In the genomic region with DNA sequence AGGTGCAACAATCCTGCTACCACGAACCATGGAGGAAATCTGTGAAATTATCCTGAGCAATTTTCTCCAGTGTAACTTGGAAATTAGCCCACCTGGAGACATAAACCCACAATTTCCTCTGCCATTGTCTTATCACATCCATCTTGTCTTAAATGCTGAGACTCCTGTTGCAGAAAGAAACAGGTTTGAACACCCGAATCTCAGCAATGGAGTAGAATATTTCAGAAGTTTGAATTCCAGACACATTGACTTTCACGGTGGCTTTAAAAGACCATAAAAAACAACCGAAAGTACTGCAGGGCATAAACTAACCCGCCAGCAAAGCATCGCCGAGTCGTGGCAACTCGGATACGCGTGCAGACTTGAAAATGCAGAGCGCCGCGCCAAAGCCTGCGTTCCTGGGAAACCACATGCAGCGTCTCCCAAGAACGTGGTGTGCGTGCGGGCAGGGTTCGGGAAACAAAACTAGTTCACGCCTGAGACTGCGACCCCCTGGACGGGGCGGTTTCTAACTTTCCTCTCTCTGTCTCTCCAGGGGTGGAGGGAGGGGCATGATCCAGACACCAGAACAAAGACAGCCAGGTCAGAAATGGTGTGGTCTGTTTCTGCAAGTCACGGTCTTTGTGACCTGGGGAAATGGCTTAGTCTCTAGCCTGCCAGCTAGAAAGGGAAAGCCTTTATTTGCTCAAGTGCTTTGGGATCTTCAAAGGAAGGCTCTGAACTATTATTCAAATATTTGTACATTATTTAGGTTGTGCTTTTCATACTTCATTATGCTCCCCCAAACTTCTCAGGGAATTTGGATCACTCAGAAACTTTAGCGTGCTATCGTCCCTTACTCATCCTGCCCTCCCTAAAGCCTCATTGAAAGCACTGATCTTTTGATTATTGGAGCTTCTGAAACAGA, we compare ENCODE assay signal across 8 cellular contexts. TPM values are rescaled to one million over a fixed set of nuclear protein-coding genes. Genes with fewer than 3 reads are reported as not detected.
A peak's percentile ranks its signal among the peaks of the same experiment; 100 is the strongest.
DNase-seq lines count a peak whose midpoint lies in the region; ATAC-seq and TF ChIP-seq lines count a peak whose summit lies in the region.

No MANE protein-coding gene starts in this region.

- ATAC-seq in body of pancreas (peak; percentile 75), GM19035 (IDR thresholded peaks at IDR 0.05; ENCODE audit: unreplicated experiment) (no peak)

- no peaks in the 10 kb centered on the region for H3K4me1 ChIP-seq in MM.1S (ENCODE audit: low read length)
- peaks cover 13% of the 10 kb centered on the region for H3K4me1 ChIP-seq in body of pancreas
- H3K4me1 ChIP-seq in smooth muscle cell (ENCODE audit: low read depth), result peaks cover 4% of the 10 kb centered on the region

- no peak for TF ChIP-seq POLR2A in body of pancreas (IDR thresholded peaks at IDR 0.05)

- H3K27ac ChIP-seq in MM.1S (ENCODE audit: low read length) (no peak overlapping the region), body of pancreas (peak overlapping the region in 3 of 4 donors; percentile 28 to 31 (median 29)), smooth muscle cell (ENCODE audit: low read depth) (peak overlapping the region; percentile 30)

- peak overlapping the region; percentile 72 for H3K4me2 ChIP-seq in MM.1S (ENCODE audit: low read depth, low read length)
- peak overlapping the region; percentile 94 for H3K4me2 ChIP-seq in smooth muscle cell

- peak overlapping the region; percentile 57 for H2AFZ ChIP-seq in MM.1S (ENCODE audit: low read length)
- peak overlapping the region; percentile 94 for H2AFZ ChIP-seq in smooth muscle cell (ENCODE audit: low read depth)

- H3K4me3 ChIP-seq in MM.1S (ENCODE audit: low read length) (peak overlapping the region; percentile 57), body of pancreas (no peak overlapping the region), smooth muscle cell (peak overlapping the region; percentile 56)

- no peak for TF ChIP-seq CTCF in MM.1S (IDR thresholded peaks at IDR 0.05; ENCODE audit: low read length)
- TF ChIP-seq CTCF in body of pancreas (IDR thresholded peaks at IDR 0.05), result no peak
- no peak for TF ChIP-seq CTCF in smooth muscle cell (IDR thresholded peaks at IDR 0.05; ENCODE audit: borderline replicate concordance, insufficient read depth, poor library complexity, severe bottlenecking)

- H3K36me3 ChIP-seq in MM.1S (replicated peaks; ENCODE audit: insufficient read depth, low read length) (no peaks in the 10 kb centered on the region), body of pancreas (replicated peaks in 1 of 2; ENCODE audit: insufficient read depth in 1 of 2, low read depth in 2 of 2) (no peaks in the 10 kb centered on the region), smooth muscle cell (ENCODE audit: low read depth) (no peaks in the 10 kb centered on the region)

- H3F3A ChIP-seq in MM.1S (ENCODE audit: insufficient read depth, low read length) (no peaks in the 10 kb centered on the region), smooth muscle cell (ENCODE audit: low read depth) (peaks cover 3% of the 10 kb centered on the region)

- DNase-seq in GDM1 (lab: John Stamatoyannopoulos, UW) (peak; percentile 10), MM.1S (peak; percentile 65), body of pancreas (peak; percentile 31 to 62 (median 36)), iPS-NIHi7 (ENCODE audit: extremely low spot score) (peak; percentile 58), smooth muscle cell (lab: John Stamatoyannopoulos, UW; ENCODE audit: unreplicated experiment) (peak; percentile 12), NCI-H128 (lab: John Stamatoyannopoulos, UW; ENCODE audit: unreplicated experiment) (no peak)
- DNase-seq in NK-92 treated with Interleukin-12 subunit alpha and Interleukin-12 subunit beta, amount 100 ng/mL, for 24 hours (lab: John Stamatoyannopoulos, UW), result no peak

- H3K27me3 ChIP-seq in MM.1S (replicated peaks; ENCODE audit: insufficient read depth, low read length), result no peaks in the 10 kb centered on the region
- no peaks in the 10 kb centered on the region for H3K27me3 ChIP-seq in body of pancreas
- H3K27me3 ChIP-seq in smooth muscle cell (ENCODE audit: low read depth), result no peaks in the 10 kb centered on the region

- H3K9me3 ChIP-seq in MM.1S (replicated peaks; ENCODE audit: insufficient read depth, low read length), result no peaks in the 10 kb centered on the region
- H3K9me3 ChIP-seq in body of pancreas, result no peaks in the 10 kb centered on the region
- H3K9me3 ChIP-seq in smooth muscle cell (replicated peaks; ENCODE audit: low read depth), result no peaks in the 10 kb centered on the region

- 4% methylated on average over 27 of the region's 27 CpGs for WGBS in body of pancreas, 2 donors
- 7% methylated on average over 27 of the region's 27 CpGs for WGBS in smooth muscle cell (ENCODE audit: low lambda C conversion rate)

- H3K9me2 ChIP-seq in MM.1S (replicated peaks; ENCODE audit: insufficient read depth, low read length), result no peaks in the 10 kb centered on the region

- intact Hi-C loops in body of pancreas (cut with DNase I), result no loop called here

- H4K20me1 ChIP-seq in MM.1S (ENCODE audit: insufficient read depth, low read length), result no peaks in the 10 kb centered on the region
- H4K20me1 ChIP-seq in smooth muscle cell (ENCODE audit: low read depth), result no peaks in the 10 kb centered on the region

- no peaks in the 10 kb centered on the region for H3K79me2 ChIP-seq in MM.1S (ENCODE audit: low read length)
- no peaks in the 10 kb centered on the region for H3K79me2 ChIP-seq in smooth muscle cell (ENCODE audit: low read depth)

- H3K9ac ChIP-seq in MM.1S (ENCODE audit: low read length) (peak overlapping the region; percentile 16; the same call in 1 of the 2 replicates), smooth muscle cell (ENCODE audit: low read depth) (peak overlapping the region; percentile 55)

RNA-seq across cellular contexts. Expression of a gene that starts 26.9 kb away (rescaled TPM):
- 10 to 100 TPM; 12.2 to 36.3 TPM for total RNA-seq in body of pancreas
- total RNA-seq in smooth muscle cell, result 11.4 and 12.2 TPM in 2 replicates
- polyA plus RNA-seq in smooth muscle cell, result 2.3 and 6.2 TPM in 2 replicates

Comparison
In these comparisons a context has a peak if more than half of its experiments do, and no peak if none do; other contexts are left out.
1. DNase-seq: peak in GDM1 (single experiment), MM.1S (single experiment), body of pancreas (4 of 4), iPS-NIHi7 (single experiment) and smooth muscle cell (single experiment); none in NCI-H128 (single experiment) and NK-92 treated with Interleukin-12 subunit alpha and Interleukin-12 subunit beta, amount 100 ng/mL, for 24 hours (single experiment).
2. H3K4me3 ChIP-seq: peak in MM.1S (single experiment) and smooth muscle cell (single experiment); none in body of pancreas (0 of 2).